8 cellular contexts compared by ENCODE assay signal in the genomic region with DNA sequence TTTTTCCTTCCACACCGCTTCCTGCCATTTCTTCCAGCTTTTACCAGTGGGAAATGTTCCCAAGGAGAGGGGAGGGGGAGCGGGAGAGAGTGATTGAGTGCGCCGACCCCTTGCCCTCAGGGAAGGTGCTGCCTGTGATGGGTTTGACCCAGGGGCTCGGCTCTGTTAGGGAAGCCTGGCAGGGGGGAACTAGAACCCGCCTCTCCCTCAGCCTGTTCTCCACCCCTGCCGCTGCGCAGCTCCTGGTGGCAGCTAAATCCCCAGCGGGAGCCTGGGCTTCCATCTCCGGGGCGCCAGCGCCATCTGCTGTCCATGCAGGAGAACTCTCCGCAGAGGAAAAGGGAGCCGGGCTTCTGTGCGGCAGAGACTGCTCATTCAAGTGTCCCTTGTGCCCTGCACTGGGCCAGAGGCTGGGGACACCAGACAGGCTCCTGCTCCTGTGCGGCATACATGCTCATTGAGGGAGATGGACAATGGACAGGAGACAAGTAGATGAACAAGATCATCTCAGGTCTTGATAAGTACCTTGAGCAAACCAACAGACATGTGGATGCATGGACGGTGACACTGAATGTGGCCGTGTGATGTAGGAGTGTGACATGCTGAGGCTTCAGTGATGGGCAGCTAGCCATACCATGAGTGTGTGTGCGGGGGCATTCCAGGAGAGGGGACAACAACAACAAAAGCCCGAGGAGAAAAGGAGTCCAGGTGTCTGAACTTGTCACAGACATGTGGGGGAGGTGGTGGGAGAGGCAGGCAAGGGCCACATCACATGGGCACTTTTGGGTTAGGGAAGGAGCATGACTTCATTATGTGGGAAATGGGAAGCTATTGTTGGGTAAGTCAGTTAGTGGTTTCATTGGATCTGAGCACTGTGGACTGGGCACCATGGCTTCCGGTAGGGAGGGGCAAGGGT. TPM values are rescaled to one million over a fixed set of nuclear protein-coding genes. Genes with fewer than 3 reads are reported as not detected.
A peak's percentile ranks its signal among the peaks of the same experiment; 100 is the strongest.
DNase-seq lines count a peak whose midpoint lies in the region; ATAC-seq and TF ChIP-seq lines count a peak whose summit lies in the region.

No MANE protein-coding gene starts in this region.

- H3K27me3 Mint-ChIP-seq in CD8-positive, alpha-beta T cell (ENCODE audit: low read depth): peaks cover 67% of the 10 kb centered on the region
- H3K27me3 Mint-ChIP-seq in activated CD4-positive, alpha-beta memory T cell treated with anti-CD3 and anti-CD28 coated beads, Interleukin-2, amount 10 ng/mL, durations not matched to agents 7 days and 5 days: peaks cover 61% of the 10 kb centered on the region

- peak; percentile 73 to 92 (median 82) for DNase-seq in CD8-positive, alpha-beta T cell
- DNase-seq in NCI-H82 treated with DMSO at 0.1 percent for 48 hours (lab: John Stamatoyannopoulos, UW; ENCODE audit: unreplicated experiment) (peak; percentile 79), ecto neural progenitor cell (ENCODE audit: low spot score) (peak; percentile 96), lung microvascular endothelial cell (ENCODE audit: low read depth in 2 of 2) (peak; percentile 80 to 89)
- DNase-seq in activated CD4-positive, alpha-beta memory T cell treated with anti-CD3 and anti-CD28 coated beads, Interleukin-2, amount 10 ng/mL, durations not matched to agents 7 days and 5 days: peak; percentile 84
- peak; percentile 69 for DNase-seq in stimulated activated CD8-positive, alpha-beta memory T cell treated with anti-CD3 and anti-CD28 coated beads, Interleukin-12 subunit alpha, Interleukin-12 subunit beta, amount 100 ng/mL, for 4 hours (ENCODE audit: low read depth)

- no peak overlapping the region for H3K27ac Mint-ChIP-seq in CD8-positive, alpha-beta T cell
- no peak overlapping the region for H3K27ac Mint-ChIP-seq in activated CD4-positive, alpha-beta memory T cell treated with anti-CD3 and anti-CD28 coated beads, Interleukin-2, amount 10 ng/mL, durations not matched to agents 7 days and 5 days

- H3K4me1 ChIP-seq in CD8-positive, alpha-beta T cell (ENCODE audit: insufficient read depth, low read length): no peaks in the 10 kb centered on the region

- intact Hi-C loops in CD8-positive, alpha-beta T cell (cut with DNase I, micrococcal nuclease): loop anchor here (1.0 kb wide), 5 partner anchors 35 to 127 kb away; no protein-coding TSS in a partner anchor

- POLR2A ChIA-PET in CD8-positive, alpha-beta T cell (lab: Charles Lee): interaction anchor here (0.9 to 1.2 kb wide), 3 partner anchors 20 to 128 kb away, joined by 3 read pairs; a partner anchor contains a TSS
- POLR2A ChIA-PET in activated CD4-positive, alpha-beta memory T cell treated with anti-CD3 and anti-CD28 coated beads, Interleukin-2, amount 10 ng/mL, durations not matched to agents 7 days and 5 days (lab: Charles Lee): interaction anchor here (0.8 to 1.5 kb wide), 5 partner anchors 10 to 35 kb away, joined by 3 to 4 read pairs (median 3); a partner anchor contains a TSS

- H3K36me3 Mint-ChIP-seq in CD8-positive, alpha-beta T cell: no peaks in the 10 kb centered on the region
- no peaks in the 10 kb centered on the region for H3K36me3 Mint-ChIP-seq in activated CD4-positive, alpha-beta memory T cell treated with anti-CD3 and anti-CD28 coated beads, Interleukin-2, amount 10 ng/mL, durations not matched to agents 7 days and 5 days (ENCODE audit: low read depth)

- no peak overlapping the region for H3K27ac ChIP-seq in CD8-positive, alpha-beta T cell (ENCODE audit: low read depth, low read length)

- no peak overlapping the region for H3K4me3 Mint-ChIP-seq in CD8-positive, alpha-beta T cell
- H3K4me3 Mint-ChIP-seq in activated CD4-positive, alpha-beta memory T cell treated with anti-CD3 and anti-CD28 coated beads, Interleukin-2, amount 10 ng/mL, durations not matched to agents 7 days and 5 days: no peak overlapping the region

- H3K4me3 ChIP-seq in CD8-positive, alpha-beta T cell (ENCODE audit: low read depth, low read length): no peak overlapping the region

- no peaks in the 10 kb centered on the region for H3K36me3 ChIP-seq in CD8-positive, alpha-beta T cell (ENCODE audit: insufficient read depth, low read length)

- CTCF ChIA-PET in CD8-positive, alpha-beta T cell (lab: Charles Lee): interaction anchor here (0.5 to 10.9 kb wide), 44 partner anchors 9 to 972 kb away, joined by 3 to 221 read pairs (median 4); a partner anchor contains a TSS
- CTCF ChIA-PET in activated CD4-positive, alpha-beta memory T cell treated with anti-CD3 and anti-CD28 coated beads, Interleukin-2, amount 10 ng/mL, durations not matched to agents 7 days and 5 days (lab: Charles Lee): interaction anchor here (0.6 to 8.5 kb wide), 33 partner anchors 9 to 324 kb away, joined by 3 to 175 read pairs (median 5); a partner anchor contains a TSS

- H3K27me3 ChIP-seq in CD8-positive, alpha-beta T cell (ENCODE audit: insufficient read depth, low read length): peaks cover 6% of the 10 kb centered on the region

- TF ChIP-seq CTCF in CD8-positive, alpha-beta T cell (IDR thresholded peaks at IDR 0.05): peak; percentile 98

- no peaks in the 10 kb centered on the region for H3K9me3 Mint-ChIP-seq in CD8-positive, alpha-beta T cell
- H3K9me3 Mint-ChIP-seq in activated CD4-positive, alpha-beta memory T cell treated with anti-CD3 and anti-CD28 coated beads, Interleukin-2, amount 10 ng/mL, durations not matched to agents 7 days and 5 days: no peaks in the 10 kb centered on the region

- H3K4me1 Mint-ChIP-seq in CD8-positive, alpha-beta T cell (ENCODE audit: low read depth): peaks cover 3% of the 10 kb centered on the region
- no peaks in the 10 kb centered on the region for H3K4me1 Mint-ChIP-seq in activated CD4-positive, alpha-beta memory T cell treated with anti-CD3 and anti-CD28 coated beads, Interleukin-2, amount 10 ng/mL, durations not matched to agents 7 days and 5 days

- ATAC-seq in CD8-positive, alpha-beta T cell: peak; percentile 98
- ATAC-seq in GM19452 (IDR thresholded peaks at IDR 0.05; ENCODE audit: unreplicated experiment): peak; percentile 92
- peak; percentile 84 for ATAC-seq in HG03521 (IDR thresholded peaks at IDR 0.05; ENCODE audit: unreplicated experiment)

- H3K9me3 ChIP-seq in CD8-positive, alpha-beta T cell (ENCODE audit: low read length): no peaks in the 10 kb centered on the region

RNA-seq across cellular contexts. Expression of a gene that starts 13.3 kb away (rescaled TPM):
- total RNA-seq in CD8-positive, alpha-beta T cell: 1 to 10 TPM; 5.2 to 6.2 TPM
- 10 to 100 TPM; 14.5 to 14.9 TPM for total RNA-seq in activated CD4-positive, alpha-beta memory T cell treated with anti-CD3 and anti-CD28 coated beads, Interleukin-2, amount 10 ng/mL, durations not matched to agents 7 days and 5 days
- 0.40 and 0.44 TPM in 2 replicates for total RNA-seq in lung microvascular endothelial cell

RNA-seq across cellular contexts. Expression of a gene that starts 13.5 kb away (rescaled TPM):
- total RNA-seq in CD8-positive, alpha-beta T cell: under 1 TPM; 0.31 to 0.46 TPM
- total RNA-seq in activated CD4-positive, alpha-beta memory T cell treated with anti-CD3 and anti-CD28 coated beads, Interleukin-2, amount 10 ng/mL, durations not matched to agents 7 days and 5 days: 1 to 10 TPM in 1 of 2 experiments, under 1 TPM in 1; 0.95 to 1.0 TPM
- not detected in 2 replicates for total RNA-seq in lung microvascular endothelial cell

RNA-seq across cellular contexts. Expression of a gene that starts 16.0 kb away (rescaled TPM):
- under 1 TPM in 1 of 2 experiments, not detected in 1; 0.14 TPM for total RNA-seq in CD8-positive, alpha-beta T cell
- total RNA-seq in activated CD4-positive, alpha-beta memory T cell treated with anti-CD3 and anti-CD28 coated beads, Interleukin-2, amount 10 ng/mL, durations not matched to agents 7 days and 5 days: under 1 TPM in 1 of 2 experiments, not detected in 1; 0.13 TPM
- total RNA-seq in lung microvascular endothelial cell: not detected in 2 replicates

RNA-seq across cellular contexts. Expression of a gene that starts 31.6 kb away (rescaled TPM):
- 10 to 100 TPM in 1 of 2 experiments, 1 to 10 TPM in 1; 9.4 to 15.0 TPM for total RNA-seq in CD8-positive, alpha-beta T cell
- total RNA-seq in activated CD4-positive, alpha-beta memory T cell treated with anti-CD3 and anti-CD28 coated beads, Interleukin-2, amount 10 ng/mL, durations not matched to agents 7 days and 5 days: 10 to 100 TPM; 41.0 to 42.3 TPM
- 21.1 and 22.2 TPM in 2 replicates for total RNA-seq in lung microvascular endothelial cell

RNA-seq across cellular contexts. Expression of a gene that starts 41.0 kb away (rescaled TPM):
- under 1 TPM in 1 of 2 experiments, not detected in 1; 0.35 TPM for total RNA-seq in CD8-positive, alpha-beta T cell
- not detected for total RNA-seq in activated CD4-positive, alpha-beta memory T cell treated with anti-CD3 and anti-CD28 coated beads, Interleukin-2, amount 10 ng/mL, durations not matched to agents 7 days and 5 days
- 13.9 and 28.6 TPM in 2 replicates for total RNA-seq in lung microvascular endothelial cell
